8 cellular contexts compared by ENCODE assay signal in the genomic region with DNA sequence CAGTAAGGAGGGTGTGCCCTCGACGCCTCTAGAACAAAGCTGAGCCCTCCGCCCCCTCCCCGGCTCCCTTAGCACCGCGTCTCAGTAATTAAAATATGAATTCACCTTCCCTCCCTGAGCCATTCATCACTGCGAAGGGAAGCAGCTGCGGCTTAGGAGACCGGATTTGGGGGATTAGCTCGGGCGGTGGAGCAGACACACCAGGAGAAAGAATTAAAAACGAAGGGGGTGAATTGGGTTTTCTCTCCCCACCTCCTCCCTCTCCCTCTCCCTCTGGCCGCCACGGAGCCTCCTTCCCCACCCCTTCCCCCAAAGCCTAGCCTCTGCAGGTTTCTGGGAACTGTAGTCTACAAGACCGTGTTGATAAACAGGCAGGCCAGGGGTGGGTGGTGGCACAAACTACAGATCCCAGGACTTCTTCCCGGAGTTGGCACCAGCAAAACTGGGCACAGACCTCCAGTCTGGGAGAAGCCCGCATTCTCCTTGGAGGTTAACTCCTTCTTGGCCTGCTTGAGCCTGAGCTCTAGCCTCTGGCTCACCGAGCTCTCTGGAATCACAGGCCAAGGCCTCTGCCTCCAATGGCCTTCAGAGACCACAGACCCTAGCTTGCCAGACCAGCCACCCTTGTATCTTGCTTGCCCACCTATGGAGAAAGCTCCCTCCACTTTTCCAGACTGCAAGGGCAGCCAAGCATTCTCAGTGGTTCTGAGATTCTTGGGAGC. TPM values are rescaled to one million over a fixed set of nuclear protein-coding genes. Genes with fewer than 3 reads are reported as not detected.
DNase-seq lines count a peak whose midpoint lies in the region; ATAC-seq lines count a peak whose summit lies in the region.

No MANE protein-coding gene starts in this region.

- no peaks in the 10 kb centered on the region for H3K36me3 Mint-ChIP-seq in activated CD8-positive, alpha-beta memory T cell treated with anti-CD3 and anti-CD28 coated beads, Interleukin-2, amount 10 ng/mL, durations not matched to agents 7 days and 5 days

- no peaks in the 10 kb centered on the region for H3K36me3 ChIP-seq in subcutaneous abdominal adipose tissue (ENCODE audit: control insufficient read depth in 5 of 5, insufficient read depth in 5 of 5, low read length in 5 of 5)

- no peak overlapping the region for H3K4me3 Mint-ChIP-seq in activated CD8-positive, alpha-beta memory T cell treated with anti-CD3 and anti-CD28 coated beads, Interleukin-2, amount 10 ng/mL, durations not matched to agents 7 days and 5 days

- ATAC-seq in activated CD8-positive, alpha-beta memory T cell treated with anti-CD3 and anti-CD28 coated beads, Interleukin-2, amount 10 ng/mL, durations not matched to agents 7 days and 5 days: no peak
- no peak for ATAC-seq in HG02884 (IDR thresholded peaks at IDR 0.05; ENCODE audit: unreplicated experiment)

- H3K9me3 Mint-ChIP-seq in activated CD8-positive, alpha-beta memory T cell treated with anti-CD3 and anti-CD28 coated beads, Interleukin-2, amount 10 ng/mL, durations not matched to agents 7 days and 5 days (ENCODE audit: low read depth): no peaks in the 10 kb centered on the region

- H3K27me3 Mint-ChIP-seq in activated CD8-positive, alpha-beta memory T cell treated with anti-CD3 and anti-CD28 coated beads, Interleukin-2, amount 10 ng/mL, durations not matched to agents 7 days and 5 days: no peaks in the 10 kb centered on the region

- H3K27me3 ChIP-seq in subcutaneous abdominal adipose tissue (ENCODE audit: control insufficient read depth in 5 of 5, insufficient read depth in 4 of 5, low read length in 5 of 5): peaks cover 5 to 17% (median 15%) of the 10 kb centered on the region in 5 donors

- peaks cover 25% of the 10 kb centered on the region for H3K4me1 Mint-ChIP-seq in activated CD8-positive, alpha-beta memory T cell treated with anti-CD3 and anti-CD28 coated beads, Interleukin-2, amount 10 ng/mL, durations not matched to agents 7 days and 5 days

- no peaks in the 10 kb centered on the region for H3K9me3 ChIP-seq in subcutaneous abdominal adipose tissue (ENCODE audit: control insufficient read depth in 5 of 5, low read length in 5 of 5)

- peak overlapping the region in 1 of 5 donors; percentile 66 for H3K9ac ChIP-seq in subcutaneous abdominal adipose tissue (ENCODE audit: low read length in 5 of 5)

- no peak overlapping the region for H3K27ac Mint-ChIP-seq in activated CD8-positive, alpha-beta memory T cell treated with anti-CD3 and anti-CD28 coated beads, Interleukin-2, amount 10 ng/mL, durations not matched to agents 7 days and 5 days

- H3K27ac ChIP-seq in angular gyrus (ENCODE audit: low read depth, low read length): peak overlapping the region; percentile 78
- no peak overlapping the region for H3K27ac ChIP-seq in subcutaneous abdominal adipose tissue (ENCODE audit: low read depth, low read length)

- peaks cover 0 to 53% (median 43%) of the 10 kb centered on the region in 5 donors for H3K4me1 ChIP-seq in subcutaneous abdominal adipose tissue (ENCODE audit: control insufficient read depth in 5 of 5, insufficient read depth in 5 of 5, low read length in 5 of 5)

- DNase-seq in LHCN-M2 (ENCODE audit: low read depth) (peak; percentile 28), iPS-NIHi11 (ENCODE audit: low spot score) (peak; percentile 78), GOT3 (lab: John Stamatoyannopoulos, UW) (no peak), NCI-H1048 (lab: John Stamatoyannopoulos, UW) (no peak)
- no peak for DNase-seq in activated CD8-positive, alpha-beta memory T cell treated with anti-CD3 and anti-CD28 coated beads, Interleukin-2, amount 10 ng/mL, durations not matched to agents 7 days and 5 days

- peak overlapping the region; percentile 15 to 70 (median 42) for H3K4me3 ChIP-seq in subcutaneous abdominal adipose tissue (ENCODE audit: low read depth in 1 of 5, low read length in 5 of 5)

- CTCF ChIA-PET in activated CD8-positive, alpha-beta memory T cell treated with anti-CD3 and anti-CD28 coated beads, Interleukin-2, amount 10 ng/mL, durations not matched to agents 7 days and 5 days (lab: Charles Lee): interaction anchor here (1.0 to 1.3 kb wide), 4 partner anchors 14 to 47 kb away, joined by 3 to 5 read pairs (median 3); no protein-coding TSS in a partner anchor

RNA-seq across cellular contexts. Expression of gene BLACAT1, which starts 10.8 kb away (rescaled TPM):
- total RNA-seq in LHCN-M2 (2014; rRNA removed): not detected in 2 replicates
- not detected for polyA plus RNA-seq in LHCN-M2 (2012)
- total RNA-seq in activated CD8-positive, alpha-beta memory T cell treated with anti-CD3 and anti-CD28 coated beads, Interleukin-2, amount 10 ng/mL, durations not matched to agents 7 days and 5 days: under 1 TPM; 0.19 to 0.47 TPM

RNA-seq across cellular contexts. Expression of gene LEMD1, which starts 23.2 kb away (rescaled TPM):
- not detected in 2 replicates for total RNA-seq in LHCN-M2 (2014; rRNA removed)
- not detected for polyA plus RNA-seq in LHCN-M2 (2012)
- total RNA-seq in activated CD8-positive, alpha-beta memory T cell treated with anti-CD3 and anti-CD28 coated beads, Interleukin-2, amount 10 ng/mL, durations not matched to agents 7 days and 5 days: 1 to 10 TPM in 1 of 2 experiments, under 1 TPM in 1; 0.54 to 1.8 TPM

RNA-seq across cellular contexts. Expression of gene CDK18, which starts 59.4 kb away (rescaled TPM):
- total RNA-seq in LHCN-M2 (2014; rRNA removed): 0.34 and 0.71 TPM in 2 replicates
- polyA plus RNA-seq in LHCN-M2 (2012): 6.1 TPM
- total RNA-seq in activated CD8-positive, alpha-beta memory T cell treated with anti-CD3 and anti-CD28 coated beads, Interleukin-2, amount 10 ng/mL, durations not matched to agents 7 days and 5 days: 1 to 10 TPM; 4.0 to 5.2 TPM

Comparison
In these comparisons a context has a peak if more than half of its experiments do, and no peak if none do; other contexts are left out.
1. DNase-seq: peak in LHCN-M2 (single experiment) and iPS-NIHi11 (single experiment); none in activated CD8-positive, alpha-beta memory T cell treated with anti-CD3 and anti-CD28 coated beads, Interleukin-2, amount 10 ng/mL, durations not matched to agents 7 days and 5 days (single experiment), GOT3 (single experiment) and NCI-H1048 (single experiment).